ENCODE assay signal across 24 cellular contexts in the genomic region with DNA sequence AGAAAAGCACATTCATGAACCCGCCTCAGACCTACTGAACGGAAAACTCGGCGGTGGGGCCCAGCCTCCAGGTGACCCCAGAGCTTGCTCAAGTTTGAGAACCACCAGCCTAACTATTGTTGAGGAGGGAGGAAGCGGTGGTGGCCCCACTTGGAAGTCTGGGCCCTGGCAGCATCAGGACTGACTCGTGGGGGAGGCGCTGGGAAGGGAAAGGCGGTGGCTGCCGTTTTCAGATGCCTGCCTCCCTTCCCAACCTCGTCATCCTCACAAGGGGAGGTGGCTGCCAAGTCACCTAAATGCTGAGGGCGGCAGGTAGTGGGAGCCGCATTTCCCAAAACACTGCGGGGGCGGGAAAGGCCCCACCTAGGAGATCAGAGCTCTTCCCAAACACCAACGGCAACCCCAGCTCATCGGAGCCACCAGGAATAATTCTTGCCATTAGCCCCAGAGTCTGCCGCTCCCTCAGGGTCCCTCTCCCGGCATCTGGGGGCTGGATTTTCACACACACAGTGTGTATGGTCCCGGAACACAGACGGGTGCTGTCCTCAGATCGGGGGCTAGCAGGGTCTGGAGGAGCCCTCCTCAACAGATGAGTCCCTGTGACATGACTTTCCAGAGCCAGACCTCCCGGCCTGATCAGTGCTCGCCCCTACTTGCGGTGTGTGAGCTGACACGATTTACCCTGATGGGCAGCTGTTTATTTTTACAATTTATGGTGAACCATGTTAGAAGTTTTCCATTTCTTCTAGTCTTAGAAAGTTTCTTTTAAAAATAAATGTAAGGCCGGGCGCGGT. TPM values are rescaled to one million over a fixed set of nuclear protein-coding genes. Genes with fewer than 3 reads are reported as not detected.
DNase-seq lines count a peak whose midpoint lies in the region; ATAC-seq, FAIRE-seq and TF ChIP-seq lines count a peak whose summit lies in the region.
"Had no signal": no experiment of that assay in that cellular context is flagged by ENCODE, and none has a peak within 500 bp of the region (broad histone marks: within the 10 kb centered on the region; RNA-seq: fewer than 3 reads in every experiment).

No MANE protein-coding gene starts in this region.

- dilution Hi-C loops in mammary epithelial cell (cut with HindIII; ENCODE audit: low sequenced_read_pairs), result loop anchor here (10.0 kb wide), 1 partner anchor 51 kb away; no protein-coding TSS in a partner anchor

- in situ Hi-C loops in mammary epithelial cell (cut with MboI; ENCODE audit: low sequenced_read_pairs in 2 of 2), result no loop called here

- CTCF ChIA-PET in A549 (lab: Yijun Ruan, JAX), result interaction anchor here (1.7 to 5.8 kb wide), 3 partner anchors 18 to 92 kb away, joined by 4 to 40 read pairs (median 6); no protein-coding TSS in a partner anchor
- CTCF ChIA-PET in Caco-2 (lab: Charles Lee), result no interaction called here
- CTCF ChIA-PET in mammary epithelial cell (lab: Charles Lee; ENCODE audit: low non-redundant PET), result no interaction called here

- no peak for TF ChIP-seq EP300 in A549 (IDR thresholded peaks at IDR 0.05)

- H3K27me3 Mint-ChIP-seq in Caco-2 (ENCODE audit: insufficient read depth, unreplicated experiment), result no peaks in the 10 kb centered on the region

- H3K4me3 Mint-ChIP-seq in Caco-2 (ENCODE audit: unreplicated experiment), result no peak overlapping the region
- H3K4me3 Mint-ChIP-seq: CD8-positive, alpha-beta T cell; HFFc6 had no signal

- no peak for ATAC-seq in A549
- ATAC-seq: CD8-positive, alpha-beta T cell had no signal

- no peak for TF ChIP-seq RAD21 in A549 (conservative IDR thresholded peaks at IDR 0.05 in 1 of 2, IDR thresholded peaks at IDR 0.05 in 1 of 2)

- no peak for TF ChIP-seq POLR2A in A549 (IDR thresholded peaks at IDR 0.05; ENCODE audit: low read length)

- H3K4me1 ChIP-seq in A549 (peaks cover 21% of the 10 kb centered on the region), Caco-2 (peaks cover 19% of the 10 kb centered on the region), mammary epithelial cell (ENCODE audit: insufficient read depth, low read length) (no peaks in the 10 kb centered on the region)

- no peaks in the 10 kb centered on the region for H3K27me3 ChIP-seq in Caco-2 (replicated peaks; ENCODE audit: control insufficient read depth, insufficient read depth, low read length)
- no peaks in the 10 kb centered on the region for H3K27me3 ChIP-seq in mammary epithelial cell (ENCODE audit: insufficient read depth, low read length)

- H3K79me2 ChIP-seq in mammary epithelial cell (ENCODE audit: insufficient read depth, low read length), result no peaks in the 10 kb centered on the region

- H3K9me3 ChIP-seq in A549, result no peaks in the 10 kb centered on the region
- H3K9me3 ChIP-seq in Caco-2, result no peaks in the 10 kb centered on the region
- H3K9me3 ChIP-seq in mammary epithelial cell (replicated peaks; ENCODE audit: insufficient read depth, low read length), result no peaks in the 10 kb centered on the region

- POLR2A ChIA-PET in A549 (lab: Yijun Ruan, JAX) (no interaction called here), Caco-2 (lab: Charles Lee) (no interaction called here)

- H3K27ac Mint-ChIP-seq in Caco-2 (ENCODE audit: unreplicated experiment), result peak overlapping the region; percentile 78
- H3K27ac Mint-ChIP-seq: CD8-positive, alpha-beta T cell; HFFc6 had no signal

- peak overlapping the region; percentile 57 to 75; a peak in 5 of 6 replicates for H3K27ac ChIP-seq in A549
- no peak overlapping the region for H3K27ac ChIP-seq in mammary epithelial cell (ENCODE audit: insufficient read depth, low read depth, low read length)
- H3K27ac ChIP-seq: GM23248, PC-9 had no signal

- FAIRE-seq in A549 (lab: Jason Lieb, UNC), result no peak
- FAIRE-seq: GM12892 had no signal

- no peaks in the 10 kb centered on the region for H4K20me1 ChIP-seq in mammary epithelial cell (ENCODE audit: insufficient read depth, low read length)

- TF ChIP-seq CTCF in A549 (IDR thresholded peaks at IDR 0.05) (no peak), Caco-2 (IDR thresholded peaks at IDR 0.05; ENCODE audit: insufficient read depth in 1 of 2, low read depth in 1 of 2, low read length in 1 of 2, severe bottlenecking in 1 of 2, unreplicated experiment in 1 of 2) (no peak), mammary epithelial cell (conservative IDR thresholded peaks at IDR 0.05 in 1 of 2, IDR thresholded peaks at IDR 0.05 in 1 of 2; ENCODE audit: extremely low read depth in 1 of 2, insufficient read depth in 1 of 2, low read depth in 1 of 2, low read length in 2 of 2) (no peak)

- BruUV-seq in Caco-2 (replicated peaks; lab: Mats Ljungman, UMichigan), result no TSS peak
- no TSS peak for BruUV-seq in mammary epithelial cell (replicated peaks; lab: Mats Ljungman, UMichigan)

- no peak overlapping the region for H3K9ac ChIP-seq in mammary epithelial cell (ENCODE audit: insufficient read depth, low read length)
- H3K9ac ChIP-seq: GM23248 had no signal

- 90% methylated on average over 26 of the region's 28 CpGs for WGBS in A549 (ENCODE audit: missing lambda C conversion rate)
- WGBS in mammary epithelial cell (ENCODE audit: low coverage, missing lambda C conversion rate), result 84% methylated on average over 22 of the region's 28 CpGs

- H3K36me3 ChIP-seq in Caco-2 (ENCODE audit: control insufficient read depth, insufficient read depth, low read length) (no peaks in the 10 kb centered on the region), mammary epithelial cell (ENCODE audit: insufficient read depth, low read length) (no peaks in the 10 kb centered on the region)

- H3K4me2 ChIP-seq in A549, result peak overlapping the region; percentile 75; the same call in 2 of the 3 replicates
- no peak overlapping the region for H3K4me2 ChIP-seq in mammary epithelial cell (ENCODE audit: insufficient read depth, low read depth, low read length)

- peaks cover under 1% of the 10 kb centered on the region for H3K4me1 Mint-ChIP-seq in Caco-2 (ENCODE audit: low read depth, unreplicated experiment)

- intact Hi-C loops in Caco-2 (cut with micrococcal nuclease; ENCODE audit: unreplicated experiment), result no loop called here
- intact Hi-C loops in head of caudate nucleus (cut with DNase I), result no loop called here
- intact Hi-C loops in posterior vena cava (cut with DNase I), result no loop called here
- intact Hi-C loops in mammary epithelial cell (cut with micrococcal nuclease), result no loop called here

- H2AFZ ChIP-seq in mammary epithelial cell (ENCODE audit: low read depth, low read length), result no peak overlapping the region
- H2AFZ ChIP-seq: GM23248, PC-9 had no signal

- no peak overlapping the region for H3K4me3 ChIP-seq in A549
- no peak overlapping the region for H3K4me3 ChIP-seq in Caco-2 (ENCODE audit: low read depth, low read length)
- H3K4me3 ChIP-seq in mammary epithelial cell (replicated peaks in 1 of 3; ENCODE audit: insufficient read depth in 1 of 3, low read depth in 2 of 3, low read length in 3 of 3), result no peak overlapping the region
- H3K4me3 ChIP-seq: GM23248, PC-9 had no signal

- peaks cover 5% of the 10 kb centered on the region for H3K36me3 Mint-ChIP-seq in Caco-2 (ENCODE audit: insufficient read depth, unreplicated experiment)

- H3K9me3 Mint-ChIP-seq in Caco-2 (ENCODE audit: unreplicated experiment), result no peaks in the 10 kb centered on the region
- H3K9me3 Mint-ChIP-seq: CD8-positive, alpha-beta T cell; HFFc6 had no signal

- DNase-seq in A549 (ENCODE audit: low read depth in 1 of 2, low spot score in 1 of 2) (no peak), Caco-2 (no peak), head of caudate nucleus (peak in 40 of 42 donors; percentile 26 to 90 (median 69)), posterior vena cava (ENCODE audit: low spot score) (peak; percentile 72), mammary epithelial cell (no peak), NCI-H2196 (lab: John Stamatoyannopoulos, UW; ENCODE audit: unreplicated experiment) (no peak)
- DNase-seq in activated CD8-positive, alpha-beta memory T cell treated with anti-CD3 and anti-CD28 coated beads, Interleukin-2, amount 50 U/mL, for 4 hours, result no peak
- DNase-seq: C1 segment of cervical spinal cord; Calu3; CD8-positive, alpha-beta T cell; DMS79 treated with DMSO at 0.1 percent for 48 hours; GM23248; H7; HFFc6; KBM-7; MV-4-11; NCI-H1105 treated with DMSO at 0.1 percent for 48 hours; NCI-H146; NCI-H1930; NCI-H2107; NCI-H526 treated with DMSO at 0.1 percent for 48 hours; PC-9; SHP77 had no signal

TF ChIP-seq in A549, 52 proteins besides CTCF, POLR2A, EP300 and RAD21 (continues in another document):
- no peak for TF ChIP-seq MYC (IDR thresholded peaks at IDR 0.05; ENCODE audit: borderline replicate concordance, low read length)
- TF ChIP-seq, protein P1, sequence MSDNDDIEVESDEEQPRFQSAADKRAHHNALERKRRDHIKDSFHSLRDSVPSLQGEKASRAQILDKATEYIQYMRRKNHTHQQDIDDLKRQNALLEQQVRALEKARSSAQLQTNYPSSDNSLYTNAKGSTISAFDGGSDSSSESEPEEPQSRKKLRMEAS (IDR thresholded peaks at IDR 0.05), result no peak
- TF ChIP-seq HDAC2 (IDR thresholded peaks at IDR 0.05), result no peak
- no peak for TF ChIP-seq CBX2 (IDR thresholded peaks at IDR 0.05; ENCODE audit: borderline replicate concordance, low read depth)
- no peak for TF ChIP-seq ZNF302 (CRISPR knock-in tag; IDR thresholded peaks at IDR 0.05)
- TF ChIP-seq ZFP36 (IDR thresholded peaks at IDR 0.05; ENCODE audit: borderline replicate concordance, partially characterized antibody), result no peak
- TF ChIP-seq, protein P2, sequence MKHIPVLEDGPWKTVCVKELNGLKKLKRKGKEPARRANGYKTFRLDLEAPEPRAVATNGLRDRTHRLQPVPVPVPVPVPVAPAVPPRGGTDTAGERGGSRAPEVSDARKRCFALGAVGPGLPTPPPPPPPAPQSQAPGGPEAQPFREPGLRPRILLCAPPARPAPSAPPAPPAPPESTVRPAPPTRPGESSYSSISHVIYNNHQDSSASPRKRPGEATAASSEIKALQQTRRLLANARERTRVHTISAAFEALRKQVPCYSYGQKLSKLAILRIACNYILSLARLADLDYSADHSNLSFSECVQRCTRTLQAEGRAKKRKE (CRISPR knock-in tag; IDR thresholded peaks at IDR 0.05; ENCODE audit: low read depth), result no peak
- no peak for TF ChIP-seq EHF (CRISPR knock-in tag; IDR thresholded peaks at IDR 0.05)
- no peak for TF ChIP-seq ZC3H11A (IDR thresholded peaks at IDR 0.05)
- TF ChIP-seq RNF2 (IDR thresholded peaks at IDR 0.05; ENCODE audit: borderline replicate concordance, low read depth), result no peak
- TF ChIP-seq HEYL (CRISPR knock-in tag; IDR thresholded peaks at IDR 0.05), result no peak
- no peak for TF ChIP-seq BHLHE40 (IDR thresholded peaks at IDR 0.05; ENCODE audit: low read depth, low read length)
- TF ChIP-seq HOXA7 (CRISPR knock-in tag; IDR thresholded peaks at IDR 0.05), result no peak

RNA-seq across cellular contexts. Expression of a gene that starts 31.3 kb away (rescaled TPM):
- polyA plus RNA-seq in A549 (2011; rRNA removed), result 23.0 and 31.7 TPM in 2 replicates
- 15.6 and 16.2 TPM in 2 replicates for polyA plus RNA-seq in A549 (2012; cell fraction: cytosol; rRNA removed)
- 8.0 and 12.4 TPM in 2 replicates for polyA plus RNA-seq in A549 (2012; cell fraction: nucleus; rRNA removed)
- polyA plus RNA-seq in A549 (2017; fragmentation: RNase III; extraction: RNeasy Plus Mini Kit Qiagen cat#74134 plus additional on column Dnase treatment), result 26.5 to 32.2 TPM (median 31.3 TPM) in 3 replicates
- 6.5 and 8.0 TPM in 2 replicates for polyA minus RNA-seq in A549 (2011; rRNA and poly(A)+ RNA removed)
- total RNA-seq in Caco-2 (2022), result 14.7 and 15.9 TPM in 2 replicates
- total RNA-seq in posterior vena cava, result 10 to 100 TPM; 91.8 to 94.2 TPM
- total RNA-seq in mammary epithelial cell, result 10 to 100 TPM; 30.3 to 37.1 TPM
- polyA plus RNA-seq in mammary epithelial cell, result 30.2 TPM
- polyA minus RNA-seq in mammary epithelial cell, result 30.7 TPM

Comparison
In these comparisons a context has a peak if more than half of its experiments do, and no peak if none do; other contexts are left out.
1. DNase-seq: peak in head of caudate nucleus (40 of 42) and posterior vena cava (single experiment); none in A549 (0 of 2), Caco-2 (0 of 2), mammary epithelial cell (single experiment), NCI-H2196 (single experiment) and activated CD8-positive, alpha-beta memory T cell treated with anti-CD3 and anti-CD28 coated beads, Interleukin-2, amount 50 U/mL, for 4 hours (single experiment).